ENCODE assay signal across 20 cellular contexts in the genomic region with DNA sequence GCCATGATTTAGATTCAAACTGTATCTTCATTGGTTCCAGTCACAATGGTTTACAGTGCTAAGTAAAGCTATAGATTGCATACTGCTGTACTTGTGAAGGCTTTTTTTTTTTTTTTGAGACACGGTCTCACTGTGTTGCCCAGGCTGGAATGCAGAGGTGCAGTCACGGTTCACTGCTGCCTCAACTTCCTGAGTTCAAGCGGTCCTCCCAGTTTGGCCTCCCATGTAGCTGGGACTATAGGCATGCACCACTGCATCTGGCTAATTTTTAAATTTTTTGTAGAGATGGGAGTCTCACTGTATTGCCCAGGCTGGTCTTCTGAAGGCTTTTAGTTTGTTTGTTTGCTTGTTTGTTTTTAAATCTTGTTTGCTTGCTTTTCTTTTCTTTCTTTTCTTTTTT. TPM values are rescaled to one million over a fixed set of nuclear protein-coding genes. Genes with fewer than 3 reads are reported as not detected.
DNase-seq lines count a peak whose midpoint lies in the region; ATAC-seq and TF ChIP-seq lines count a peak whose summit lies in the region.
"Had no signal": no experiment of that assay in that cellular context is flagged by ENCODE, and none has a peak within 500 bp of the region (broad histone marks: within the 10 kb centered on the region; RNA-seq: fewer than 3 reads in every experiment).

No MANE protein-coding gene starts in this region.

- H3K36me3 Mint-ChIP-seq in activated T-cell treated with anti-CD3 and anti-CD28 coated beads, Interleukin-2, amount 50 U/mL, for 72 hours (ENCODE audit: insufficient read depth in 2 of 2): peaks cover 0 to 4% of the 10 kb centered on the region in 2 donors
- peaks cover 39% of the 10 kb centered on the region for H3K36me3 Mint-ChIP-seq in activated T-cell treated with anti-CD3 and anti-CD28 coated beads, Interleukin-2, amount 50 U/mL, for 24 hours (ENCODE audit: low read depth)

- no peak overlapping the region for H3K4me3 ChIP-seq in OCI-LY1 (ENCODE audit: low read depth, low read length, poor library complexity, severe bottlenecking)
- H3K4me3 ChIP-seq: A549, left lung, vagina had no signal

- no peak for DNase-seq in activated T-cell treated with anti-CD3 and anti-CD28 coated beads, Interleukin-2, amount 50 U/mL, for 72 hours
- DNase-seq in activated T-cell treated with anti-CD3 and anti-CD28 coated beads, Interleukin-2, amount 50 U/mL, for 24 hours: no peak
- DNase-seq in renal cortical epithelial cell (ENCODE audit: low read depth) (peak; percentile 63), NCI-H1417 treated with DMSO at 0.1 percent for 48 hours (lab: John Stamatoyannopoulos, UW) (no peak), retina (no peak), NCI-H510A treated with DMSO at 0.1 percent for 48 hours (lab: John Stamatoyannopoulos, UW) (no peak)
- DNase-seq: amniotic stem cell; central memory CD4-positive, alpha-beta T cell; COR-L47; effector memory CD4-positive, alpha-beta T cell; GDM1; left lung; MM.1S; NCI-H2029; NCI-H526 treated with DMSO at 0.1 percent for 48 hours; WERI-Rb-1 had no signal

- H3K79me2 ChIP-seq in OCI-LY1 (ENCODE audit: insufficient read depth, low read length): peaks cover 30% of the 10 kb centered on the region

- H4K20me1 ChIP-seq in OCI-LY1 (ENCODE audit: insufficient read depth, low read length): no peaks in the 10 kb centered on the region

- H3K9me3 ChIP-seq in OCI-LY1 (ENCODE audit: low read length): no peaks in the 10 kb centered on the region
- H3K9me3 ChIP-seq: A549, left lung, vagina had no signal

- TF ChIP-seq CTCF in OCI-LY1 (IDR thresholded peaks at IDR 0.05; ENCODE audit: low read length): no peak

- H3K9me3 Mint-ChIP-seq in activated T-cell treated with anti-CD3 and anti-CD28 coated beads, Interleukin-2, amount 50 U/mL, for 72 hours: no peaks in the 10 kb centered on the region
- H3K9me3 Mint-ChIP-seq in activated T-cell treated with anti-CD3 and anti-CD28 coated beads, Interleukin-2, amount 50 U/mL, for 24 hours: no peaks in the 10 kb centered on the region

- ATAC-seq in activated T-cell treated with anti-CD3 and anti-CD28 coated beads, Interleukin-2, amount 50 U/mL, for 72 hours (replicated peaks in 1 of 2): no peak
- peak; percentile 34 for ATAC-seq in esophagus mucosa
- ATAC-seq: A549, left lung had no signal

- no peak overlapping the region for H3K4me2 ChIP-seq in OCI-LY1 (ENCODE audit: low read length)
- H3K4me2 ChIP-seq: A549 had no signal

- no peaks in the 10 kb centered on the region for H3F3A ChIP-seq in OCI-LY1 (ENCODE audit: insufficient read depth, low read length)

- H3K27ac ChIP-seq in OCI-LY1 (ENCODE audit: low read depth, low read length, poor library complexity, severe bottlenecking): peak overlapping the region; percentile 37
- H3K27ac ChIP-seq: left lung, vagina, WERI-Rb-1 had no signal

- no peak overlapping the region for H3K4me3 Mint-ChIP-seq in activated T-cell treated with anti-CD3 and anti-CD28 coated beads, Interleukin-2, amount 50 U/mL, for 72 hours
- no peak overlapping the region for H3K4me3 Mint-ChIP-seq in activated T-cell treated with anti-CD3 and anti-CD28 coated beads, Interleukin-2, amount 50 U/mL, for 24 hours

- peak overlapping the region; percentile 88 for H3K27ac Mint-ChIP-seq in activated T-cell treated with anti-CD3 and anti-CD28 coated beads, Interleukin-2, amount 50 U/mL, for 72 hours
- no peak overlapping the region for H3K27ac Mint-ChIP-seq in activated T-cell treated with anti-CD3 and anti-CD28 coated beads, Interleukin-2, amount 50 U/mL, for 24 hours

- peaks cover 34% of the 10 kb centered on the region for H3K4me1 Mint-ChIP-seq in activated T-cell treated with anti-CD3 and anti-CD28 coated beads, Interleukin-2, amount 50 U/mL, for 72 hours (ENCODE audit: low read depth)
- H3K4me1 Mint-ChIP-seq in activated T-cell treated with anti-CD3 and anti-CD28 coated beads, Interleukin-2, amount 50 U/mL, for 24 hours (ENCODE audit: low read depth): peaks cover 45% of the 10 kb centered on the region

- no peak overlapping the region for H2AFZ ChIP-seq in OCI-LY1 (ENCODE audit: low read length)

- no peaks in the 10 kb centered on the region for H3K27me3 Mint-ChIP-seq in activated T-cell treated with anti-CD3 and anti-CD28 coated beads, Interleukin-2, amount 50 U/mL, for 72 hours (ENCODE audit: low read depth)
- no peaks in the 10 kb centered on the region for H3K27me3 Mint-ChIP-seq in activated T-cell treated with anti-CD3 and anti-CD28 coated beads, Interleukin-2, amount 50 U/mL, for 24 hours

- no peaks in the 10 kb centered on the region for H3K9me2 ChIP-seq in OCI-LY1 (ENCODE audit: low read depth, low read length)

- no peaks in the 10 kb centered on the region for H3K27me3 ChIP-seq in OCI-LY1 (ENCODE audit: insufficient read depth, low read length)
- H3K27me3 ChIP-seq: left lung, vagina had no signal

- H3K4me1 ChIP-seq in OCI-LY1 (ENCODE audit: insufficient read depth, low read length, severe bottlenecking): peaks cover 29% of the 10 kb centered on the region

- H3K9ac ChIP-seq in OCI-LY1 (ENCODE audit: low read length): no peak overlapping the region

- peaks cover 23% of the 10 kb centered on the region; the same call in 1 of the 2 replicates for H3K36me3 ChIP-seq in OCI-LY1 (ENCODE audit: insufficient read depth, low read length)
- H3K36me3 ChIP-seq: vagina had no signal

RNA-seq across cellular contexts. Expression of gene ITCH, which starts 24.9 kb away (rescaled TPM):
- total RNA-seq in activated T-cell treated with anti-CD3 and anti-CD28 coated beads, Interleukin-2, amount 50 U/mL, for 72 hours: 10 to 100 TPM; 66.5 to 72.1 TPM
- total RNA-seq in esophagus mucosa (57.5 TPM), renal cortical epithelial cell (105 and 113 TPM in 2 replicates)
